ENCODE assay signal across 15 cellular contexts in genomic region chr10:86734209-86734988, GRCh38. TPM values are rescaled to one million over a fixed set of nuclear protein-coding genes. Genes with fewer than 3 reads are reported as not detected.
DNase-seq lines count a peak whose midpoint lies in the region; ATAC-seq and TF ChIP-seq lines count a peak whose summit lies in the region.
"Had no signal": no experiment of that assay in that cellular context is flagged by ENCODE, and none has a peak within 500 bp of the region (broad histone marks: within the 10 kb centered on the region; RNA-seq: fewer than 3 reads in every experiment).

No MANE protein-coding gene starts in this region.

- H3K4me1 ChIP-seq in thyroid gland: peaks cover 58 to 70% of the 10 kb centered on the region in 2 donors

- H3K9me3 ChIP-seq in thyroid gland: no peaks in the 10 kb centered on the region

- peak; percentile 52 for ATAC-seq in HG02678 (IDR thresholded peaks at IDR 0.05; ENCODE audit: unreplicated experiment)
- ATAC-seq in memory B cell (ENCODE audit: low read depth): peak; percentile 59
- ATAC-seq in HG03521 (IDR thresholded peaks at IDR 0.05; ENCODE audit: unreplicated experiment): no peak

- H3K4me3 ChIP-seq in thyroid gland (replicated peaks in 1 of 3): no peak overlapping the region

- H3K27ac ChIP-seq in thyroid gland: peak overlapping the region; percentile 89 to 94 (median 93)

- 33 to 39% methylated on average over 4 of the region's 4 CpGs for WGBS in thyroid gland, 2 donors

- peaks cover 3% of the 10 kb centered on the region for H3K27me3 Mint-ChIP-seq in memory B cell
- H3K27me3 Mint-ChIP-seq in activated T-cell treated with anti-CD3 and anti-CD28 coated beads, Interleukin-2, amount 50 U/mL, for 24 hours: peaks cover under 1% of the 10 kb centered on the region
- H3K27me3 Mint-ChIP-seq: activated CD4-positive, alpha-beta memory T cell treated with anti-CD3 and anti-CD28 coated beads for 36 hours had no signal

- intact Hi-C loops in thyroid gland (cut with DNase I): no loop called here

- no peaks in the 10 kb centered on the region for H3K9me3 Mint-ChIP-seq in memory B cell
- no peaks in the 10 kb centered on the region for H3K9me3 Mint-ChIP-seq in activated T-cell treated with anti-CD3 and anti-CD28 coated beads, Interleukin-2, amount 50 U/mL, for 24 hours
- H3K9me3 Mint-ChIP-seq: activated CD4-positive, alpha-beta memory T cell treated with anti-CD3 and anti-CD28 coated beads for 36 hours; activated T-helper 1 cell treated with anti-CD3 and anti-CD28 coated beads, Interleukin-12 subunit alpha, Interleukin-12 subunit beta, Interleukin-2, Interleukin-4 antibody, amounts not matched to agents 30 ng/mL and 10 ng/mL and 1 ng/mL, durations not matched to agents 14 hours and 24 hours and 36 hours; CD14-positive monocyte; dendritic cell treated with granulocyte-macrophage colony-stimulating factor and Interleukin-4, amounts not matched to agents 40 ng/mL and 50 ng/mL, for 4 days had no signal

- H3K27me3 ChIP-seq in thyroid gland: no peaks in the 10 kb centered on the region

- H3K36me3 Mint-ChIP-seq in memory B cell: no peaks in the 10 kb centered on the region
- H3K36me3 Mint-ChIP-seq in activated T-cell treated with anti-CD3 and anti-CD28 coated beads, Interleukin-2, amount 50 U/mL, for 24 hours (ENCODE audit: low read depth): no peaks in the 10 kb centered on the region
- H3K36me3 Mint-ChIP-seq: activated CD4-positive, alpha-beta memory T cell treated with anti-CD3 and anti-CD28 coated beads for 36 hours; CD14-positive monocyte had no signal

- no peak for TF ChIP-seq CTCF in thyroid gland (IDR thresholded peaks at IDR 0.05)

- no peaks in the 10 kb centered on the region for H3K36me3 ChIP-seq in thyroid gland

- H3K27ac Mint-ChIP-seq in memory B cell: no peak overlapping the region
- H3K27ac Mint-ChIP-seq in activated T-cell treated with anti-CD3 and anti-CD28 coated beads, Interleukin-2, amount 50 U/mL, for 24 hours: no peak overlapping the region
- H3K27ac Mint-ChIP-seq: activated CD4-positive, alpha-beta memory T cell treated with anti-CD3 and anti-CD28 coated beads for 36 hours; activated T-helper 1 cell treated with anti-CD3 and anti-CD28 coated beads, Interleukin-12 subunit alpha, Interleukin-12 subunit beta, Interleukin-2, Interleukin-4 antibody, amounts not matched to agents 30 ng/mL and 10 ng/mL and 1 ng/mL, durations not matched to agents 14 hours and 24 hours and 36 hours; CD14-positive monocyte; dendritic cell treated with granulocyte-macrophage colony-stimulating factor and Interleukin-4, amounts not matched to agents 40 ng/mL and 50 ng/mL, for 4 days had no signal

- TF ChIP-seq POLR2A in thyroid gland (IDR thresholded peaks at IDR 0.05): peak in 1 of 2 donors; percentile 72

- no peak overlapping the region for H3K4me3 Mint-ChIP-seq in memory B cell
- H3K4me3 Mint-ChIP-seq in activated T-cell treated with anti-CD3 and anti-CD28 coated beads, Interleukin-2, amount 50 U/mL, for 24 hours: no peak overlapping the region
- H3K4me3 Mint-ChIP-seq: activated CD4-positive, alpha-beta memory T cell treated with anti-CD3 and anti-CD28 coated beads for 36 hours; activated T-helper 1 cell treated with anti-CD3 and anti-CD28 coated beads, Interleukin-12 subunit alpha, Interleukin-12 subunit beta, Interleukin-2, Interleukin-4 antibody, amounts not matched to agents 30 ng/mL and 10 ng/mL and 1 ng/mL, durations not matched to agents 14 hours and 24 hours and 36 hours; dendritic cell treated with granulocyte-macrophage colony-stimulating factor and Interleukin-4, amounts not matched to agents 40 ng/mL and 50 ng/mL, for 4 days had no signal

- peaks cover 3% of the 10 kb centered on the region for H3K4me1 Mint-ChIP-seq in memory B cell
- no peaks in the 10 kb centered on the region for H3K4me1 Mint-ChIP-seq in activated T-cell treated with anti-CD3 and anti-CD28 coated beads, Interleukin-2, amount 50 U/mL, for 24 hours (ENCODE audit: low read depth)
- H3K4me1 Mint-ChIP-seq: CD14-positive monocyte had no signal

- DNase-seq in SIG-M5 (lab: John Stamatoyannopoulos, UW) (peak; percentile 15), memory B cell (ENCODE audit: low spot score in 2 of 2) (no peak), thyroid gland (peak; percentile 53 to 60)
- no peak for DNase-seq in stimulated activated CD4-positive, alpha-beta T cell treated with anti-CD3 and anti-CD28 coated beads, Interleukin-2, amount 100 ng/mL, for 48 hours
- no peak for DNase-seq in activated T-cell treated with anti-CD3 and anti-CD28 coated beads, Interleukin-2, amount 50 U/mL, for 24 hours
- DNase-seq: activated CD4-positive, alpha-beta memory T cell treated with anti-CD3 and anti-CD28 coated beads for 36 hours; mesendoderm; NCI-H146; RPMI8226; stimulated activated CD8-positive, alpha-beta memory T cell treated with anti-CD3 and anti-CD28 coated beads, Interleukin-4, amount 100 ng/mL, for 48 hours had no signal

RNA-seq across cellular contexts. Expression of gene BMPR1A, which starts 22.0 kb away (rescaled TPM):
- 10 to 100 TPM; 72.7 to 89.5 (median 84.2) TPM for total RNA-seq in thyroid gland

Comparison
In these comparisons a context has a peak if more than half of its experiments do, and no peak if none do; other contexts are left out.
1. DNase-seq: peak in SIG-M5 (single experiment) and thyroid gland (2 of 2); none in memory B cell (0 of 2), stimulated activated CD4-positive, alpha-beta T cell treated with anti-CD3 and anti-CD28 coated beads, Interleukin-2, amount 100 ng/mL, for 48 hours (0 of 2) and activated T-cell treated with anti-CD3 and anti-CD28 coated beads, Interleukin-2, amount 50 U/mL, for 24 hours (single experiment).